2 cellular contexts compared by ENCODE assay signal in the genomic region with DNA sequence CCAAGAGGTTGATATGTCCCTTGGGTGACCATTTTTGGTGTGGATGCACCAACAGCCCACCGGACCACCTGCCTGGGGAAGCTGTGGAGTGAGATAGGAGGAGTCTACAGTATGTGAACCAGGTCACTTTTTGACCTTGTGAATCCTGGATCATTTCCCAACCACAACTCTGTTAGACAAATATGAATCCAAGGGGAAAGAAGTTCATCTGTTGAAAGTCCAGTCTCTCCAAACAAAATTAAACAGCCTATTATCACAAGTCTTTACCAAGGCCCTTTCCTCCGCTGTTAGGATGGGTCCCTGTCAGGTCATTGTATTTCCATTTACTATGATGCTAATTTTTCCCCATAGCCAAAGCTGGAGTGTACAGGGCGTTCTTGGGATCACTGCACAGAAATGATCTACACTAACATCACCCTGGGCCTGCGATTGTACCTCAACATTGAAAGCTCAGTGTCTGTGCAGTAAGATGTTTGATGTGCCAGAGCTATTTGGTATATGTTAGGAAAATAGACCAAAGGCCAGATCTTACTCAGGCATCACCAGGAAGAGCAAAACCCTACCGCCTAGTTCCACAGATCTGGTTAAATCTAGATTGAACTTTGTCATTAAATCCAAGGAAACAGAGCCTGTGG.
TF ChIP-seq lines count a peak whose summit lies in the region.

No MANE protein-coding gene starts in this region.

TF ChIP-seq in endothelial cell of umbilical vein, 7 proteins besides CTCF, POLR2A, EP300 and RAD21 (continued from another document):
- no peak for TF ChIP-seq GATA2 (IDR thresholded peaks at IDR 0.05; ENCODE audit: insufficient read depth, insufficient read length, low read depth, low read length)
- no peak for TF ChIP-seq MYC (IDR thresholded peaks at IDR 0.05; ENCODE audit: low read depth, low read length)
- TF ChIP-seq JUN (IDR thresholded peaks at IDR 0.05; ENCODE audit: borderline replicate concordance, insufficient read depth, insufficient read length, low read depth) = no peak

TF ChIP-seq in HepG2, 621 proteins besides CTCF, POLR2A, EP300 and RAD21 (continued from another document and continues in another):
- TF ChIP-seq, protein P1, sequence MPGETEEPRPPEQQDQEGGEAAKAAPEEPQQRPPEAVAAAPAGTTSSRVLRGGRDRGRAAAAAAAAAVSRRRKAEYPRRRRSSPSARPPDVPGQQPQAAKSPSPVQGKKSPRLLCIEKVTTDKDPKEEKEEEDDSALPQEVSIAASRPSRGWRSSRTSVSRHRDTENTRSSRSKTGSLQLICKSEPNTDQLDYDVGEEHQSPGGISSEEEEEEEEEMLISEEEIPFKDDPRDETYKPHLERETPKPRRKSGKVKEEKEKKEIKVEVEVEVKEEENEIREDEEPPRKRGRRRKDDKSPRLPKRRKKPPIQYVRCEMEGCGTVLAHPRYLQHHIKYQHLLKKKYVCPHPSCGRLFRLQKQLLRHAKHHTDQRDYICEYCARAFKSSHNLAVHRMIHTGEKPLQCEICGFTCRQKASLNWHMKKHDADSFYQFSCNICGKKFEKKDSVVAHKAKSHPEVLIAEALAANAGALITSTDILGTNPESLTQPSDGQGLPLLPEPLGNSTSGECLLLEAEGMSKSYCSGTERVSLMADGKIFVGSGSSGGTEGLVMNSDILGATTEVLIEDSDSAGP (CRISPR knock-in tag; IDR thresholded peaks at IDR 0.05; ENCODE audit: borderline replicate concordance) = no peak
- TF ChIP-seq ESRRA (CRISPR knock-in tag; IDR thresholded peaks at IDR 0.05; ENCODE audit: low read depth) = peak; percentile 85
- TF ChIP-seq RFX1 (IDR thresholded peaks at IDR 0.05) = no peak
- TF ChIP-seq HOXA3 (CRISPR knock-in tag; IDR thresholded peaks at IDR 0.05) = peak; percentile 36; the same call in 1 of the 2 replicates
- TF ChIP-seq TAF15 (IDR thresholded peaks at IDR 0.05; ENCODE audit: low read depth, low read length, poor library complexity, severe bottlenecking) = no peak
- no peak for TF ChIP-seq KDM2A (CRISPR knock-in tag; IDR thresholded peaks at IDR 0.05; ENCODE audit: borderline replicate concordance, low read depth)
- TF ChIP-seq ZC3H4 (CRISPR knock-in tag; IDR thresholded peaks at IDR 0.05; ENCODE audit: borderline replicate concordance) = no peak
- TF ChIP-seq MIER2 (CRISPR knock-in tag; IDR thresholded peaks at IDR 0.05) = peak; percentile 11; the same call in 1 of the 2 replicates
- peak; percentile 21; the same call in 1 of the 2 replicates for TF ChIP-seq ETV5 (CRISPR knock-in tag; IDR thresholded peaks at IDR 0.05; ENCODE audit: borderline replicate concordance)
- TF ChIP-seq ZNF672 (CRISPR knock-in tag; IDR thresholded peaks at IDR 0.05) = no peak
- TF ChIP-seq, protein P2, sequence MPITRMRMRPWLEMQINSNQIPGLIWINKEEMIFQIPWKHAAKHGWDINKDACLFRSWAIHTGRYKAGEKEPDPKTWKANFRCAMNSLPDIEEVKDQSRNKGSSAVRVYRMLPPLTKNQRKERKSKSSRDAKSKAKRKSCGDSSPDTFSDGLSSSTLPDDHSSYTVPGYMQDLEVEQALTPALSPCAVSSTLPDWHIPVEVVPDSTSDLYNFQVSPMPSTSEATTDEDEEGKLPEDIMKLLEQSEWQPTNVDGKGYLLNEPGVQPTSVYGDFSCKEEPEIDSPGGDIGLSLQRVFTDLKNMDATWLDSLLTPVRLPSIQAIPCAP (CRISPR knock-in tag; IDR thresholded peaks at IDR 0.05; ENCODE audit: low read depth) = no peak
- TF ChIP-seq FOXA1 (IDR thresholded peaks at IDR 0.05) = no peak
- TF ChIP-seq FOXA1 (CRISPR knock-in tag; IDR thresholded peaks at IDR 0.05) = peak; percentile 79
- no peak for TF ChIP-seq POLR2G (IDR thresholded peaks at IDR 0.05; ENCODE audit: low read depth, low read length)
- TF ChIP-seq IRX3 (CRISPR knock-in tag; IDR thresholded peaks at IDR 0.05; ENCODE audit: borderline replicate concordance, low read depth) = no peak
- no peak for TF ChIP-seq ZBTB46 (CRISPR knock-in tag; IDR thresholded peaks at IDR 0.05; ENCODE audit: borderline replicate concordance)
- TF ChIP-seq, protein P3, sequence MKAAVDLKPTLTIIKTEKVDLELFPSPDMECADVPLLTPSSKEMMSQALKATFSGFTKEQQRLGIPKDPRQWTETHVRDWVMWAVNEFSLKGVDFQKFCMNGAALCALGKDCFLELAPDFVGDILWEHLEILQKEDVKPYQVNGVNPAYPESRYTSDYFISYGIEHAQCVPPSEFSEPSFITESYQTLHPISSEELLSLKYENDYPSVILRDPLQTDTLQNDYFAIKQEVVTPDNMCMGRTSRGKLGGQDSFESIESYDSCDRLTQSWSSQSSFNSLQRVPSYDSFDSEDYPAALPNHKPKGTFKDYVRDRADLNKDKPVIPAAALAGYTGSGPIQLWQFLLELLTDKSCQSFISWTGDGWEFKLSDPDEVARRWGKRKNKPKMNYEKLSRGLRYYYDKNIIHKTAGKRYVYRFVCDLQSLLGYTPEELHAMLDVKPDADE (CRISPR knock-in tag; IDR thresholded peaks at IDR 0.05) = no peak
- no peak for TF ChIP-seq FOSL1 (CRISPR knock-in tag; IDR thresholded peaks at IDR 0.05; ENCODE audit: borderline replicate concordance)
- TF ChIP-seq ZFP37 (CRISPR knock-in tag; IDR thresholded peaks at IDR 0.05; ENCODE audit: borderline replicate concordance) = no peak
- peak; percentile 78 for TF ChIP-seq ARID3A (IDR thresholded peaks at IDR 0.05; ENCODE audit: low read depth, low read length)
- no peak for TF ChIP-seq POGK (CRISPR knock-in tag; conservative IDR thresholded peaks at IDR 0.05)
- peak; percentile 56 for TF ChIP-seq SKI (IDR thresholded peaks at IDR 0.05; ENCODE audit: partially characterized antibody)
- peak; percentile 36; the same call in 1 of the 2 replicates for TF ChIP-seq FOXO1 (CRISPR knock-in tag; IDR thresholded peaks at IDR 0.05)
- no peak for TF ChIP-seq PTBP1 (IDR thresholded peaks at IDR 0.05; ENCODE audit: low read depth, low read length, poor library complexity, severe bottlenecking)
- TF ChIP-seq ZNF788 (CRISPR knock-in tag; IDR thresholded peaks at IDR 0.05; ENCODE audit: borderline replicate concordance) = no peak
- TF ChIP-seq TARDBP (CRISPR knock-in tag; IDR thresholded peaks at IDR 0.05) = peak; percentile 56; the same call in 1 of the 2 replicates
- TF ChIP-seq PHF21A (CRISPR knock-in tag; IDR thresholded peaks at IDR 0.05) = peak; percentile 68
- no peak for TF ChIP-seq ZNF121 (CRISPR knock-in tag; IDR thresholded peaks at IDR 0.05)
- TF ChIP-seq GATAD2A (CRISPR knock-in tag; IDR thresholded peaks at IDR 0.05) = peak; percentile 64; the same call in 1 of the 2 replicates
- TF ChIP-seq ZNF772 (CRISPR knock-in tag; IDR thresholded peaks at IDR 0.05) = no peak
- TF ChIP-seq ZNF333 (CRISPR knock-in tag; IDR thresholded peaks at IDR 0.05; ENCODE audit: borderline replicate concordance) = no peak
- TF ChIP-seq, protein P4, sequence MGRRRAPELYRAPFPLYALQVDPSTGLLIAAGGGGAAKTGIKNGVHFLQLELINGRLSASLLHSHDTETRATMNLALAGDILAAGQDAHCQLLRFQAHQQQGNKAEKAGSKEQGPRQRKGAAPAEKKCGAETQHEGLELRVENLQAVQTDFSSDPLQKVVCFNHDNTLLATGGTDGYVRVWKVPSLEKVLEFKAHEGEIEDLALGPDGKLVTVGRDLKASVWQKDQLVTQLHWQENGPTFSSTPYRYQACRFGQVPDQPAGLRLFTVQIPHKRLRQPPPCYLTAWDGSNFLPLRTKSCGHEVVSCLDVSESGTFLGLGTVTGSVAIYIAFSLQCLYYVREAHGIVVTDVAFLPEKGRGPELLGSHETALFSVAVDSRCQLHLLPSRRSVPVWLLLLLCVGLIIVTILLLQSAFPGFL (CRISPR knock-in tag; IDR thresholded peaks at IDR 0.05) = no peak
- TF ChIP-seq ZMYM4 (CRISPR knock-in tag; IDR thresholded peaks at IDR 0.05) = peak; percentile 63; the same call in 1 of the 2 replicates
- peak; percentile 70 for TF ChIP-seq PPARG (CRISPR knock-in tag; conservative IDR thresholded peaks at IDR 0.05)
- no peak for TF ChIP-seq YY1 (IDR thresholded peaks at IDR 0.05; ENCODE audit: insufficient read depth, insufficient replicate concordance, low read depth, low read length)
- TF ChIP-seq SNRNP70 (IDR thresholded peaks at IDR 0.05; ENCODE audit: low read depth, low read length) = no peak
- no peak for TF ChIP-seq KLF9 (CRISPR knock-in tag; IDR thresholded peaks at IDR 0.05; ENCODE audit: low read depth)
- no peak for TF ChIP-seq KMT2B (CRISPR knock-in tag; IDR thresholded peaks at IDR 0.05)
- peak; percentile 87 for TF ChIP-seq ISL2 (CRISPR knock-in tag; IDR thresholded peaks at IDR 0.05)
- TF ChIP-seq DNMT3B (CRISPR knock-in tag; conservative IDR thresholded peaks at IDR 0.05) = no peak
- TF ChIP-seq ZEB1 (IDR thresholded peaks at IDR 0.05; ENCODE audit: insufficient replicate concordance, low read depth) = peak; percentile 40
- no peak for TF ChIP-seq MZF1 (CRISPR knock-in tag; IDR thresholded peaks at IDR 0.05; ENCODE audit: borderline replicate concordance)
- no peak for TF ChIP-seq PCBP2 (optimal IDR thresholded peaks at IDR 0.05; ENCODE audit: low read depth, low read length, poor library complexity, severe bottlenecking)
- TF ChIP-seq NR2F1 (CRISPR knock-in tag; IDR thresholded peaks at IDR 0.05) = peak; percentile 51 to 70; a peak in 3 of 4 replicates
- no peak; the same call in 1 of the 2 replicates for TF ChIP-seq ZNF878 (CRISPR knock-in tag; IDR thresholded peaks at IDR 0.05)
- no peak for TF ChIP-seq ZHX1 (CRISPR knock-in tag; IDR thresholded peaks at IDR 0.05; ENCODE audit: low read depth)
- peak; percentile 43; the same call in 1 of the 2 replicates for TF ChIP-seq KAT8 (CRISPR knock-in tag; IDR thresholded peaks at IDR 0.05)
- no peak for TF ChIP-seq ZBTB38 (CRISPR knock-in tag; IDR thresholded peaks at IDR 0.05)
- TF ChIP-seq ZNF563 (CRISPR knock-in tag; IDR thresholded peaks at IDR 0.05) = no peak
- TF ChIP-seq BRCA1 (CRISPR knock-in tag; IDR thresholded peaks at IDR 0.05) = no peak
- TF ChIP-seq HES4 (CRISPR knock-in tag; IDR thresholded peaks at IDR 0.05; ENCODE audit: borderline replicate concordance) = no peak
